1 cellular context compared by ENCODE assay signal in the genomic region with DNA sequence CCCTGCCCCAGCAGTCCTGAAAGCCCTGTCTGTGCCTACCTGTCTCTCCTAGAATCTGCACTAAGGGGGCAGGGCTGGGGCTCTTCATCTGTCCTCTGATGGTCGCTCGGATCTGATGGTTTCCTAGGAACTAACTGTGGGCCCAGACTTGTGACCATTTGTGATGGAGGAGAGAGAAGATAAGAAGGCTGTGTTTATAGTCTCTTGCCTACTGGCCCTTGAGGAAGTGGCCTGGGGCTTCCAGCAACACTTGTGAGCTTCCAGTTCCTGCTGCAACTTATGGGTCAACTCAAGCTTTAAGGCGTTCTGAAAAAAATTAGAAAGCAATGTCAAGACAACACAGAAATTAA.
A peak's percentile ranks its signal among the peaks of the same experiment; 100 is the strongest.
TF ChIP-seq lines count a peak whose summit lies in the region.

No MANE protein-coding gene starts in this region.

TF ChIP-seq in K562, 482 proteins besides CTCF, POLR2A, EP300 and RAD21 (continued from another document):
- TF ChIP-seq, protein P1, sequence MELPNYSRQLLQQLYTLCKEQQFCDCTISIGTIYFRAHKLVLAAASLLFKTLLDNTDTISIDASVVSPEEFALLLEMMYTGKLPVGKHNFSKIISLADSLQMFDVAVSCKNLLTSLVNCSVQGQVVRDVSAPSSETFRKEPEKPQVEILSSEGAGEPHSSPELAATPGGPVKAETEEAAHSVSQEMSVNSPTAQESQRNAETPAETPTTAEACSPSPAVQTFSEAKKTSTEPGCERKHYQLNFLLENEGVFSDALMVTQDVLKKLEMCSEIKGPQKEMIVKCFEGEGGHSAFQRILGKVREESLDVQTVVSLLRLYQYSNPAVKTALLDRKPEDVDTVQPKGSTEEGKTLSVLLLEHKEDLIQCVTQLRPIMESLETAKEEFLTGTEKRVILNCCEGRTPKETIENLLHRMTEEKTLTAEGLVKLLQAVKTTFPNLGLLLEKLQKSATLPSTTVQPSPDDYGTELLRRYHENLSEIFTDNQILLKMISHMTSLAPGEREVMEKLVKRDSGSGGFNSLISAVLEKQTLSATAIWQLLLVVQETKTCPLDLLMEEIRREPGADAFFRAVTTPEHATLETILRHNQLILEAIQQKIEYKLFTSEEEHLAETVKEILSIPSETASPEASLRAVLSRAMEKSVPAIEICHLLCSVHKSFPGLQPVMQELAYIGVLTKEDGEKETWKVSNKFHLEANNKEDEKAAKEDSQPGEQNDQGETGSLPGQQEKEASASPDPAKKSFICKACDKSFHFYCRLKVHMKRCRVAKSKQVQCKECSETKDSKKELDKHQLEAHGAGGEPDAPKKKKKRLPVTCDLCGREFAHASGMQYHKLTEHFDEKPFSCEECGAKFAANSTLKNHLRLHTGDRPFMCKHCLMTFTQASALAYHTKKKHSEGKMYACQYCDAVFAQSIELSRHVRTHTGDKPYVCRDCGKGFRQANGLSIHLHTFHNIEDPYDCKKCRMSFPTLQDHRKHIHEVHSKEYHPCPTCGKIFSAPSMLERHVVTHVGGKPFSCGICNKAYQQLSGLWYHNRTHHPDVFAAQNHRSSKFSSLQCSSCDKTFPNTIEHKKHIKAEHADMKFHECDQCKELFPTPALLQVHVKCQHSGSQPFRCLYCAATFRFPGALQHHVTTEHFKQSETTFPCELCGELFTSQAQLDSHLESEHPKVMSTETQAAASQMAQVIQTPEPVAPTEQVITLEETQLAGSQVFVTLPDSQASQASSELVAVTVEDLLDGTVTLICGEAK (IDR thresholded peaks at IDR 0.05) = no peak
- TF ChIP-seq, protein P1 (CRISPR knock-in tag; IDR thresholded peaks at IDR 0.05) = no peak
- TF ChIP-seq PRMT5 (CRISPR knock-in tag; IDR thresholded peaks at IDR 0.05) (no peak), CSDE1 (IDR thresholded peaks at IDR 0.05) (no peak), ZNF655 (CRISPR knock-in tag; IDR thresholded peaks at IDR 0.05) (no peak), ATF7 (IDR thresholded peaks at IDR 0.05) (no peak), COPS2 (conservative IDR thresholded peaks at IDR 0.05) (no peak), SPI1 (IDR thresholded peaks at IDR 0.05; ENCODE audit: borderline replicate concordance, low read depth, low read length) (peak; percentile 95), NCOR1 (IDR thresholded peaks at IDR 0.05) (peak; percentile 70), ZNF316 (IDR thresholded peaks at IDR 0.05) (no peak), ELF4 (CRISPR knock-in tag; IDR thresholded peaks at IDR 0.05) (no peak), KLF16 (IDR thresholded peaks at IDR 0.05) (0 out of 2 replicates have a peak, but pooled peaks have one; percentile 21), HDAC8 (tag; IDR thresholded peaks at IDR 0.05) (no peak), TBL1XR1 (IDR thresholded peaks at IDR 0.05; ENCODE audit: low read length in 2 of 2) (peak; percentile 67 to 71; a peak in 2 of 4 replicates), SOX6 (IDR thresholded peaks at IDR 0.05) (peak; percentile 72; the same call in 1 of the 2 replicates), HMG20B (CRISPR knock-in tag; IDR thresholded peaks at IDR 0.05) (no peak), NRF1 (conservative IDR thresholded peaks at IDR 0.05 in 1 of 2, IDR thresholded peaks at IDR 0.05 in 1 of 2) (no peak)
- TF ChIP-seq, protein P2, sequence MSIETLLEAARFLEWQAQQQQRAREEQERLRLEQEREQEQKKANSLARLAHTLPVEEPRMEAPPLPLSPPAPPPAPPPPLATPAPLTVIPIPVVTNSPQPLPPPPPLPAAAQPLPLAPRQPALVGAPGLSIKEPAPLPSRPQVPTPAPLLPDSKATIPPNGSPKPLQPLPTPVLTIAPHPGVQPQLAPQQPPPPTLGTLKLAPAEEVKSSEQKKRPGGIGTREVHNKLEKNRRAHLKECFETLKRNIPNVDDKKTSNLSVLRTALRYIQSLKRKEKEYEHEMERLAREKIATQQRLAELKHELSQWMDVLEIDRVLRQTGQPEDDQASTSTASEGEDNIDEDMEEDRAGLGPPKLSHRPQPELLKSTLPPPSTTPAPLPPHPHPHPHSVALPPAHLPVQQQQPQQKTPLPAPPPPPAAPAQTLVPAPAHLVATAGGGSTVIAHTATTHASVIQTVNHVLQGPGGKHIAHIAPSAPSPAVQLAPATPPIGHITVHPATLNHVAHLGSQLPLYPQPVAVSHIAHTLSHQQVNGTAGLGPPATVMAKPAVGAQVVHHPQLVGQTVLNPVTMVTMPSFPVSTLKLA (conservative IDR thresholded peaks at IDR 0.05) = peak in 1 of 2 experiments; percentile 61; a peak in 2 of 4 replicates
